1 cellular context compared by ENCODE assay signal in the genomic region with DNA sequence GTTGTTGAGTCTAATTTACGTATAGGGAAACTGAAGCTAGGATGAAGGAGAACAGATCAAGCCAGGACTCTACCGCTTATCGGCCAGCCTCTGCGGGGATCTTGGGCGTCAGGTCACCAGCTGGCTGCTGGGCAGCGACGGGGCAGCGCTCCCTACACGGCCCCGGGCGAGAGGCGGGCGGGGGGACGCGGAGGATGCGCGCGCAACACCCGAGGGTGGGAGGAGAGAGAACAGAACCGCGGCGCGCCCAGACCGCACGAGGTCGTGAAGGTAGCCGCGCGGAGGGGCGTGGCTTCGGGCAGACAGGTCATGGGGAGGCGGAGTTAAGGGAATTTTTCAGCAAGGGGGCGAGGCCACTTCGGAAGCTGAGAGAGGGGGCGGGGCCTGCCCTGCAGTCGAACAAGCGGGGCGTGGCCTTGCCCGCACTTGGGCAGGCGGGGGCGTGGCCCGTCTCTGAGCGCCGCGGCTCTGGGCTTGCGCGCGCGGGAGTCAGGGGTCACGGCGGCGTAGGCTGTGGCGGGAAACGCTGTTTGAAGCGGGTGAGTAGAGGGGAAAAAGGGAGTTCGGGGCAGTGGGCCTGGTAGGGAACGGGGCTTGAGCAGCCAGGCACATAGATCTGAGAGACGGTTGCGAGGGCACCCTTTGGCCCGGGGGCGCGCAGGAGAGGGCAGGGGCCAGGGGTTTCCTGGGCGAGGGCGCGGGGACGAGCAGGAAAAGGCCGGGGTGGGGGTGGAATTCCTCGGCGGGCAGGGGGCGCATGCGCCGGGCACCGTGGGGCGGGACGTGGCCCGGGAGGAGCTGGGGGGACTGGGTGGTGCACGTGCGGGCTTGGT.
TF ChIP-seq lines count a peak whose summit lies in the region.

A gene (plus strand): TSS at position 496 of the 833 bp plus-strand sequence. CDS start 14,505 bp downstream, outside the sequence.

TF ChIP-seq in K562, 482 proteins besides CTCF, POLR2A, EP300 and RAD21 (continued from another document):
- TF ChIP-seq, protein P1, sequence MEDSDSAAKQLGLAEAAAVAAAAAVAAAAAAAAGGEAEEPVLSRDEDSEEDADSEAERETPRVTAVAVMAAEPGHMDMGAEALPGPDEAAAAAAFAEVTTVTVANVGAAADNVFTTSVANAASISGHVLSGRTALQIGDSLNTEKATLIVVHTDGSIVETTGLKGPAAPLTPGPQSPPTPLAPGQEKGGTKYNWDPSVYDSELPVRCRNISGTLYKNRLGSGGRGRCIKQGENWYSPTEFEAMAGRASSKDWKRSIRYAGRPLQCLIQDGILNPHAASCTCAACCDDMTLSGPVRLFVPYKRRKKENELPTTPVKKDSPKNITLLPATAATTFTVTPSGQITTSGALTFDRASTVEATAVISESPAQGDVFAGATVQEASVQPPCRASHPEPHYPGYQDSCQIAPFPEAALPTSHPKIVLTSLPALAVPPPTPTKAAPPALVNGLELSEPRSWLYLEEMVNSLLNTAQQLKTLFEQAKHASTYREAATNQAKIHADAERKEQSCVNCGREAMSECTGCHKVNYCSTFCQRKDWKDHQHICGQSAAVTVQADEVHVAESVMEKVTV (CRISPR knock-in tag; IDR thresholded peaks at IDR 0.05), result 0 out of 2 replicates have a peak, but pooled peaks have one; percentile 2
- no peak for TF ChIP-seq JUNB (CRISPR knock-in tag; conservative IDR thresholded peaks at IDR 0.05)
- TF ChIP-seq ZNF23 (CRISPR knock-in tag; IDR thresholded peaks at IDR 0.05), result peak; percentile 65; the same call in 1 of the 2 replicates
- no peak for TF ChIP-seq NFE2 (IDR thresholded peaks at IDR 0.05; ENCODE audit: low read depth)
- TF ChIP-seq, protein P2, sequence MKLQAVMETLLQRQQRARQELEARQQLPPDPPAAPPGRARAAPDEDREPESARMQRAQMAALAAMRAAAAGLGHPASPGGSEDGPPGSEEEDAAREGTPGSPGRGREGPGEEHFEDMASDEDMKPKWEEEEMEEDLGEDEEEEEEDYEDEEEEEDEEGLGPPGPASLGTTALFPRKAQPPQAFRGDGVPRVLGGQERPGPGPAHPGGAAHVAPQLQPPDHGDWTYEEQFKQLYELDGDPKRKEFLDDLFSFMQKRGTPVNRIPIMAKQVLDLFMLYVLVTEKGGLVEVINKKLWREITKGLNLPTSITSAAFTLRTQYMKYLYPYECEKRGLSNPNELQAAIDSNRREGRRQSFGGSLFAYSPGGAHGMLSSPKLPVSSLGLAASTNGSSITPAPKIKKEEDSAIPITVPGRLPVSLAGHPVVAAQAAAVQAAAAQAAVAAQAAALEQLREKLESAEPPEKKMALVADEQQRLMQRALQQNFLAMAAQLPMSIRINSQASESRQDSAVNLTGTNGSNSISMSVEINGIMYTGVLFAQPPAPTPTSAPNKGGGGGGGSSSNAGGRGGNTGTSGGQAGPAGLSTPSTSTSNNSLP (IDR thresholded peaks at IDR 0.05; ENCODE audit: borderline replicate concordance, low read depth, low read length), result no peak
- peak; percentile 46 for TF ChIP-seq TAF1 (IDR thresholded peaks at IDR 0.05; ENCODE audit: control insufficient read depth, extremely low read depth, insufficient read depth, low read length, severe bottlenecking)
- no peak for TF ChIP-seq SMARCE1 (IDR thresholded peaks at IDR 0.05)
- TF ChIP-seq NEUROD1 (IDR thresholded peaks at IDR 0.05; ENCODE audit: borderline replicate concordance, low read depth, low read length, partially characterized antibody), result peak; percentile 25
- TF ChIP-seq HNRNPL (IDR thresholded peaks at IDR 0.05; ENCODE audit: low read depth, low read length), result no peak
- TF ChIP-seq SMARCB1 (IDR thresholded peaks at IDR 0.05; ENCODE audit: insufficient read length, low read depth), result no peak
- TF ChIP-seq CREBBP (IDR thresholded peaks at IDR 0.05; ENCODE audit: low read depth, low read length), result no peak
